Comparison of ENCODE assay signal across 14 cellular contexts in the genomic region with DNA sequence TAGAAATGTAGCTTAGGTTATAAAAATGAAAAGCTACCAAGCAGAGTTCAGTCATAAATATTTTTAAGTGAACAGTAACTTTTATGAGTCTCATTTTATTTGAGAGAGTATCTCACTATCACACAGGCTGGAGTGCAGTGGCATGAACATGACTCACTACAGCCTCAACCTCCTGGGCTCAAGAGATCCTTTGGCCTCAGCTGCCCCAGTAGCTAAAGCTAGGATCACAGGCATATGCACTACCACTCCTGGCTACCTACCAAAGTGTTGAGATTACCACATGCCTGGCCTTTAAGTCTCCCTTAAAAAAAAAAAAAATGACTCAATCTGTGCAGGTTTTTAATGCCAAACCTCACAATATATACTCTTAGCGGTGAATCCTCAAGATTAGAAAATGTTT. TPM values are rescaled to one million over a fixed set of nuclear protein-coding genes. Genes with fewer than 3 reads are reported as not detected.
DNase-seq lines count a peak whose midpoint lies in the region; ATAC-seq and TF ChIP-seq lines count a peak whose summit lies in the region.
"Had no signal": no experiment of that assay in that cellular context is flagged by ENCODE, and none has a peak within 500 bp of the region (broad histone marks: within the 10 kb centered on the region; RNA-seq: fewer than 3 reads in every experiment).

No MANE protein-coding gene starts in this region.

- ATAC-seq in stimulated activated effector memory CD8-positive, alpha-beta T cell treated with anti-CD3 and anti-CD28 coated beads, Interleukin-12 subunit alpha, Interleukin-12 subunit beta, amount 100 ng/mL, for 72 hours, result no peak

- peaks cover 0 to 7% of the 10 kb centered on the region in 2 experiments; a peak in 1 of 4 replicates for H3K4me1 ChIP-seq in SK-N-SH (ENCODE audit: control insufficient read depth in 1 of 2, insufficient read depth in 2 of 2, low read depth in 1 of 2, low read length in 1 of 2)

- H3K36me3 ChIP-seq in SK-N-SH (replicated peaks in 1 of 2; ENCODE audit: control insufficient read depth in 1 of 2, insufficient read depth in 2 of 2, low read length in 1 of 2) (peaks cover 75 to 87% of the 10 kb centered on the region in 2 experiments), WERI-Rb-1 (peaks cover 92% of the 10 kb centered on the region)

- H3K27ac ChIP-seq in SK-N-SH (ENCODE audit: low read depth in 2 of 2, low read length in 1 of 2), result peak overlapping the region in 1 of 2 experiments; percentile 59; a peak in 2 of 4 replicates
- no peak overlapping the region for H3K27ac ChIP-seq in WERI-Rb-1

- H3K36me3 Mint-ChIP-seq in stimulated activated effector memory CD8-positive, alpha-beta T cell treated with anti-CD3 and anti-CD28 coated beads, Interleukin-12 subunit alpha, Interleukin-12 subunit beta, amount 100 ng/mL, for 72 hours, result peaks cover 98% of the 10 kb centered on the region

- H3K4me3 ChIP-seq in SK-N-SH (ENCODE audit: low read depth in 2 of 2, low read length in 1 of 2) (no peak overlapping the region), WERI-Rb-1 (ENCODE audit: low read depth, low read length) (no peak overlapping the region)

- no peak overlapping the region for H2AFZ ChIP-seq in SK-N-SH (ENCODE audit: low read depth)

- WGBS in SK-N-SH (ENCODE audit: low lambda C conversion rate), result 85% methylated on average over 1 of the region's 1 CpG

- H3K9ac ChIP-seq in SK-N-SH, result no peak overlapping the region

- H3K4me1 Mint-ChIP-seq in stimulated activated effector memory CD8-positive, alpha-beta T cell treated with anti-CD3 and anti-CD28 coated beads, Interleukin-12 subunit alpha, Interleukin-12 subunit beta, amount 100 ng/mL, for 72 hours, result peaks cover under 1% of the 10 kb centered on the region
- H3K4me1 Mint-ChIP-seq: activated naive CD8-positive, alpha-beta T cell treated with anti-CD3 and anti-CD28 coated beads for 36 hours had no signal

- H3K4me2 ChIP-seq in SK-N-SH, result no peak overlapping the region

- peaks cover 29% of the 10 kb centered on the region for H3F3A ChIP-seq in SK-N-SH (replicated peaks; ENCODE audit: insufficient read depth)

- TF ChIP-seq RAD21 in SK-N-SH (IDR thresholded peaks at IDR 0.05; ENCODE audit: low read length), result no peak

- POLR2A ChIA-PET in SK-N-SH (lab: Yijun Ruan, JAX), result no interaction called here

- TF ChIP-seq CTCF in SK-N-SH (IDR thresholded peaks at IDR 0.05) (no peak), WERI-Rb-1 (IDR thresholded peaks at IDR 0.05; ENCODE audit: low read depth, low read length) (no peak)

- no peaks in the 10 kb centered on the region for H3K79me2 ChIP-seq in SK-N-SH (ENCODE audit: insufficient read depth)

- CTCF ChIA-PET in SK-N-SH (lab: Yijun Ruan, JAX), result no interaction called here

- H3K27ac Mint-ChIP-seq in stimulated activated effector memory CD8-positive, alpha-beta T cell treated with anti-CD3 and anti-CD28 coated beads, Interleukin-12 subunit alpha, Interleukin-12 subunit beta, amount 100 ng/mL, for 72 hours, result peak overlapping the region; percentile 9
- H3K27ac Mint-ChIP-seq: activated CD4-positive, alpha-beta memory T cell treated with anti-CD3 and anti-CD28 coated beads for 36 hours; activated naive CD8-positive, alpha-beta T cell treated with anti-CD3 and anti-CD28 coated beads for 36 hours had no signal

- H3K27me3 ChIP-seq in SK-N-SH (ENCODE audit: insufficient read depth) (no peaks in the 10 kb centered on the region), WERI-Rb-1 (ENCODE audit: insufficient read depth, low read depth, severe bottlenecking) (no peaks in the 10 kb centered on the region)

- H3K4me3 Mint-ChIP-seq in stimulated activated effector memory CD8-positive, alpha-beta T cell treated with anti-CD3 and anti-CD28 coated beads, Interleukin-12 subunit alpha, Interleukin-12 subunit beta, amount 100 ng/mL, for 72 hours, result no peak overlapping the region
- H3K4me3 Mint-ChIP-seq: activated CD4-positive, alpha-beta memory T cell treated with anti-CD3 and anti-CD28 coated beads for 36 hours; activated naive CD8-positive, alpha-beta T cell treated with anti-CD3 and anti-CD28 coated beads for 36 hours had no signal

- H4K20me1 ChIP-seq in SK-N-SH (ENCODE audit: insufficient read depth), result no peaks in the 10 kb centered on the region

- DNase-seq in GM04504 (ENCODE audit: low read depth) (peak; percentile 96), SK-N-SH (no peak), fibroblast of the conjunctiva (ENCODE audit: low read depth) (peak; percentile 88), occipital lobe (lab: John Stamatoyannopoulos, UW) (no peak), DMS114 treated with DMSO at 0.1 percent for 48 hours (lab: John Stamatoyannopoulos, UW; ENCODE audit: unreplicated experiment) (no peak), WERI-Rb-1 (no peak)
- no peak for DNase-seq in stimulated activated effector memory CD8-positive, alpha-beta T cell treated with anti-CD3 and anti-CD28 coated beads, Interleukin-12 subunit alpha, Interleukin-12 subunit beta, amount 100 ng/mL, for 72 hours (ENCODE audit: low spot score in 2 of 2)
- DNase-seq: activated CD4-positive, alpha-beta memory T cell treated with anti-CD3 and anti-CD28 coated beads for 36 hours; activated naive CD8-positive, alpha-beta T cell treated with anti-CD3 and anti-CD28 coated beads for 36 hours; GF-D8; NCI-H526; nucleus accumbens; stimulated activated CD4-positive, alpha-beta T cell treated with anti-CD3 and anti-CD28 coated beads, Interleukin-4, amount 100 ng/mL, for 4 hours; substantia nigra had no signal

- TF ChIP-seq EP300 in SK-N-SH (IDR thresholded peaks at IDR 0.05; ENCODE audit: borderline replicate concordance in 1 of 2, low read depth in 1 of 2, low read length in 1 of 2), result no peak

- H3K9me2 ChIP-seq in SK-N-SH, result no peaks in the 10 kb centered on the region

- H3K9me3 Mint-ChIP-seq in stimulated activated effector memory CD8-positive, alpha-beta T cell treated with anti-CD3 and anti-CD28 coated beads, Interleukin-12 subunit alpha, Interleukin-12 subunit beta, amount 100 ng/mL, for 72 hours, result no peaks in the 10 kb centered on the region
- H3K9me3 Mint-ChIP-seq: activated CD4-positive, alpha-beta memory T cell treated with anti-CD3 and anti-CD28 coated beads for 36 hours; activated naive CD8-positive, alpha-beta T cell treated with anti-CD3 and anti-CD28 coated beads for 36 hours had no signal

- no peaks in the 10 kb centered on the region for H3K9me3 ChIP-seq in SK-N-SH
- no peaks in the 10 kb centered on the region for H3K9me3 ChIP-seq in WERI-Rb-1 (ENCODE audit: severe bottlenecking)

TF ChIP-seq in SK-N-SH, 30 proteins besides CTCF, POLR2A, EP300 and RAD21 (continues in another document):
- TF ChIP-seq, protein P1, sequence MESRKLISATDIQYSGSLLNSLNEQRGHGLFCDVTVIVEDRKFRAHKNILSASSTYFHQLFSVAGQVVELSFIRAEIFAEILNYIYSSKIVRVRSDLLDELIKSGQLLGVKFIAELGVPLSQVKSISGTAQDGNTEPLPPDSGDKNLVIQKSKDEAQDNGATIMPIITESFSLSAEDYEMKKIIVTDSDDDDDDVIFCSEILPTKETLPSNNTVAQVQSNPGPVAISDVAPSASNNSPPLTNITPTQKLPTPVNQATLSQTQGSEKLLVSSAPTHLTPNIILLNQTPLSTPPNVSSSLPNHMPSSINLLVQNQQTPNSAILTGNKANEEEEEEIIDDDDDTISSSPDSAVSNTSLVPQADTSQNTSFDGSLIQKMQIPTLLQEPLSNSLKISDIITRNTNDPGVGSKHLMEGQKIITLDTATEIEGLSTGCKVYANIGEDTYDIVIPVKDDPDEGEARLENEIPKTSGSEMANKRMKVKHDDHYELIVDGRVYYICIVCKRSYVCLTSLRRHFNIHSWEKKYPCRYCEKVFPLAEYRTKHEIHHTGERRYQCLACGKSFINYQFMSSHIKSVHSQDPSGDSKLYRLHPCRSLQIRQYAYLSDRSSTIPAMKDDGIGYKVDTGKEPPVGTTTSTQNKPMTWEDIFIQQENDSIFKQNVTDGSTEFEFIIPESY (IDR thresholded peaks at IDR 0.05; ENCODE audit: borderline replicate concordance, low read depth), result no peak
- TF ChIP-seq POLR2AphosphoS5 (IDR thresholded peaks at IDR 0.05; ENCODE audit: low read depth, low read length) (no peak), GABPA (IDR thresholded peaks at IDR 0.05; ENCODE audit: low read depth) (no peak), RCOR1 (IDR thresholded peaks at IDR 0.05; ENCODE audit: low read length) (no peak), CHD2 (IDR thresholded peaks at IDR 0.05; ENCODE audit: low read length, partially characterized antibody) (no peak), YY1 (IDR thresholded peaks at IDR 0.05; ENCODE audit: low read depth) (no peak), RXRA (IDR thresholded peaks at IDR 0.05; ENCODE audit: borderline replicate concordance, low read depth) (no peak), NFIC (IDR thresholded peaks at IDR 0.05; ENCODE audit: borderline replicate concordance) (peak; percentile 64), TCF12 (IDR thresholded peaks at IDR 0.05) (peak; percentile 52; the same call in 1 of the 2 replicates), FOXJ3 (CRISPR knock-in tag; IDR thresholded peaks at IDR 0.05) (no peak), FOSL2 (IDR thresholded peaks at IDR 0.05; ENCODE audit: borderline replicate concordance, low read depth) (peak; percentile 59; the same call in 1 of the 2 replicates), JUND (IDR thresholded peaks at IDR 0.05) (peak; percentile 19; the same call in 1 of the 2 replicates)
- TF ChIP-seq, protein P2, sequence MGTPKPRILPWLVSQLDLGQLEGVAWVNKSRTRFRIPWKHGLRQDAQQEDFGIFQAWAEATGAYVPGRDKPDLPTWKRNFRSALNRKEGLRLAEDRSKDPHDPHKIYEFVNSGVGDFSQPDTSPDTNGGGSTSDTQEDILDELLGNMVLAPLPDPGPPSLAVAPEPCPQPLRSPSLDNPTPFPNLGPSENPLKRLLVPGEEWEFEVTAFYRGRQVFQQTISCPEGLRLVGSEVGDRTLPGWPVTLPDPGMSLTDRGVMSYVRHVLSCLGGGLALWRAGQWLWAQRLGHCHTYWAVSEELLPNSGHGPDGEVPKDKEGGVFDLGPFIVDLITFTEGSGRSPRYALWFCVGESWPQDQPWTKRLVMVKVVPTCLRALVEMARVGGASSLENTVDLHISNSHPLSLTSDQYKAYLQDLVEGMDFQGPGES (IDR thresholded peaks at IDR 0.05; ENCODE audit: low read depth, low read length), result no peak
- TF ChIP-seq, protein P3, sequence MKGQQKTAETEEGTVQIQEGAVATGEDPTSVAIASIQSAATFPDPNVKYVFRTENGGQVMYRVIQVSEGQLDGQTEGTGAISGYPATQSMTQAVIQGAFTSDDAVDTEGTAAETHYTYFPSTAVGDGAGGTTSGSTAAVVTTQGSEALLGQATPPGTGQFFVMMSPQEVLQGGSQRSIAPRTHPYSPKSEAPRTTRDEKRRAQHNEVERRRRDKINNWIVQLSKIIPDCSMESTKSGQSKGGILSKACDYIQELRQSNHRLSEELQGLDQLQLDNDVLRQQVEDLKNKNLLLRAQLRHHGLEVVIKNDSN (IDR thresholded peaks at IDR 0.05; ENCODE audit: borderline replicate concordance, low read depth), result no peak

RNA-seq across cellular contexts. Expression of a gene that starts 34.7 kb away (rescaled TPM):
- 124 and 141 TPM in 2 replicates for polyA plus RNA-seq in SK-N-SH (2012; rRNA removed)
- polyA plus RNA-seq in SK-N-SH (2012; cell fraction: cytosol; rRNA removed), result 179 and 232 TPM in 2 replicates
- 50.8 and 102 TPM in 2 replicates for polyA plus RNA-seq in SK-N-SH (2012; cell fraction: nucleus; rRNA removed)
- total RNA-seq in occipital lobe, result 177 TPM

Comparison
In these comparisons a context has a peak if more than half of its experiments do, and no peak if none do; other contexts are left out.
1. DNase-seq: peak in GM04504 (single experiment) and fibroblast of the conjunctiva (single experiment); none in SK-N-SH (single experiment), stimulated activated effector memory CD8-positive, alpha-beta T cell treated with anti-CD3 and anti-CD28 coated beads, Interleukin-12 subunit alpha, Interleukin-12 subunit beta, amount 100 ng/mL, for 72 hours (0 of 2), occipital lobe (single experiment), DMS114 treated with DMSO at 0.1 percent for 48 hours (single experiment) and WERI-Rb-1 (single experiment).